ENCODE assay signal across 12 cellular contexts in genomic region chr14:21965042-21965441, GRCh38.
A peak's percentile ranks its signal among the peaks of the same experiment; 100 is the strongest.
DNase-seq lines count a peak whose midpoint lies in the region; TF ChIP-seq lines count a peak whose summit lies in the region.
"Had no signal": no experiment of that assay in that cellular context is flagged by ENCODE, and none has a peak within 500 bp of the region (broad histone marks: within the 10 kb centered on the region; RNA-seq: fewer than 3 reads in every experiment).

No MANE protein-coding gene starts in this region.

- TF ChIP-seq CTCF in sigmoid colon (IDR thresholded peaks at IDR 0.05) (no peak), GM10248 (IDR thresholded peaks at IDR 0.05; ENCODE audit: control extremely low read depth, extremely low read depth, low read depth, missing control alignments) (no peak), adrenal gland (IDR thresholded peaks at IDR 0.05) (no peak)

- no peaks in the 10 kb centered on the region for H3K9me3 Mint-ChIP-seq in CD8-positive, alpha-beta memory T cell

- H3K27me3 ChIP-seq in CD8-positive, alpha-beta memory T cell (ENCODE audit: insufficient read depth, low read length, poor library complexity, severe bottlenecking): no peaks in the 10 kb centered on the region
- H3K27me3 ChIP-seq in sigmoid colon (no peaks in the 10 kb centered on the region), adrenal gland (no peaks in the 10 kb centered on the region)
- H3K27me3 ChIP-seq: brain microvascular endothelial cell had no signal

- no peak overlapping the region for H3K4me3 ChIP-seq in CD8-positive, alpha-beta memory T cell (ENCODE audit: low read length)
- H3K4me3 ChIP-seq in sigmoid colon (no peak overlapping the region), adrenal gland (no peak overlapping the region)

- CTCF ChIA-PET in CD8-positive, alpha-beta memory T cell (lab: Charles Lee): interaction anchor here (0.7 kb wide), 1 partner anchor 605 kb away, joined by 3 read pairs; no protein-coding TSS in a partner anchor
- CTCF ChIA-PET in GM10248 (lab: Yijun Ruan, JAX): interaction anchor here (1.1 kb wide), 1 partner anchor 20 kb away, joined by 3 read pairs; no protein-coding TSS in a partner anchor

- DNase-seq in CD8-positive, alpha-beta memory T cell: peak in 4 of 5 donors; percentile 11 to 67 (median 48)
- peak; percentile 43 to 51 for DNase-seq in activated CD4-positive, alpha-beta T cell treated with anti-CD3 and anti-CD28 coated beads for 4 hours
- DNase-seq in activated T-helper 9 cell treated with anti-CD3 and anti-CD28 coated beads, Interleukin-2, amount 50 U/mL, for 16 hours (ENCODE audit: low read depth): peak; percentile 30
- peak; percentile 30 to 36 for DNase-seq in stimulated activated CD4-positive, alpha-beta T cell treated with anti-CD3 and anti-CD28 coated beads, Interleukin-15, amount 100 ng/mL, for 48 hours (ENCODE audit: low read depth in 2 of 2)
- DNase-seq in sigmoid colon (no peak), NCI-H524 (lab: John Stamatoyannopoulos, UW) (no peak), GM10248 (ENCODE audit: extremely low spot score) (no peak), adrenal gland (no peak)
- DNase-seq: brain microvascular endothelial cell, DMS53, immature natural killer cell, occipital lobe had no signal

- POLR2A ChIA-PET in CD8-positive, alpha-beta memory T cell (lab: Charles Lee): no interaction called here
- POLR2A ChIA-PET in GM10248 (lab: Yijun Ruan, JAX): no interaction called here

- peak overlapping the region in 7 of 8 donors; percentile 30 to 84 (median 71) for H3K27ac Mint-ChIP-seq in CD8-positive, alpha-beta memory T cell
- H3K27ac Mint-ChIP-seq: immature natural killer cell had no signal

- WGBS in sigmoid colon, 2 donors: 72 to 85% methylated on average over 1 of the region's 1 CpG
- 45 to 70% (median 65%) methylated on average over 1 of the region's 1 CpG for WGBS in adrenal gland, 4 donors

- peaks cover 6 to 7% of the 10 kb centered on the region in 2 donors for H3K27me3 Mint-ChIP-seq in CD8-positive, alpha-beta memory T cell

- no peaks in the 10 kb centered on the region for H3K9me3 ChIP-seq in CD8-positive, alpha-beta memory T cell (ENCODE audit: low read length)
- H3K9me3 ChIP-seq in sigmoid colon (no peaks in the 10 kb centered on the region), adrenal gland (replicated peaks in 1 of 3) (no peaks in the 10 kb centered on the region)

- no peaks in the 10 kb centered on the region for H3K36me3 ChIP-seq in CD8-positive, alpha-beta memory T cell (ENCODE audit: insufficient read depth, low read length)
- H3K36me3 ChIP-seq in sigmoid colon (no peaks in the 10 kb centered on the region), adrenal gland (replicated peaks in 1 of 2) (no peaks in the 10 kb centered on the region)
- H3K36me3 ChIP-seq: brain microvascular endothelial cell had no signal

- H3K4me1 Mint-ChIP-seq in CD8-positive, alpha-beta memory T cell: peaks cover 9 to 20% (median 16%) of the 10 kb centered on the region in 3 donors
- H3K4me1 Mint-ChIP-seq: immature natural killer cell had no signal

- intact Hi-C loops in sigmoid colon (cut with DNase I) (no loop called here), adrenal gland (cut with DNase I) (no loop called here)

- no peak for TF ChIP-seq EP300 in sigmoid colon (IDR thresholded peaks at IDR 0.05)

- H3K4me3 Mint-ChIP-seq in CD8-positive, alpha-beta memory T cell: peak overlapping the region; percentile 45 to 76 (median 59)
- H3K4me3 Mint-ChIP-seq: immature natural killer cell had no signal

- peaks cover 0 to under 1% (median 0%) of the 10 kb centered on the region in 3 donors for H3K36me3 Mint-ChIP-seq in CD8-positive, alpha-beta memory T cell
- H3K36me3 Mint-ChIP-seq: immature natural killer cell had no signal

- no peak for TF ChIP-seq POLR2A in sigmoid colon (IDR thresholded peaks at IDR 0.05)
- no peak for TF ChIP-seq POLR2A in adrenal gland (IDR thresholded peaks at IDR 0.05)

- no peaks in the 10 kb centered on the region for H3K4me1 ChIP-seq in CD8-positive, alpha-beta memory T cell (ENCODE audit: insufficient read depth, low read length)
- H3K4me1 ChIP-seq in sigmoid colon: no peaks in the 10 kb centered on the region
- no peaks in the 10 kb centered on the region for H3K4me1 ChIP-seq in adrenal gland (replicated peaks in 1 of 2)

- no peak overlapping the region for H3K27ac ChIP-seq in CD8-positive, alpha-beta memory T cell (ENCODE audit: low read depth, low read length)
- no peak overlapping the region for H3K27ac ChIP-seq in sigmoid colon
- H3K27ac ChIP-seq in adrenal gland: no peak overlapping the region
- H3K27ac ChIP-seq: brain microvascular endothelial cell had no signal

Comparison
In these comparisons a context has a peak if more than half of its experiments do, and no peak if none do; other contexts are left out.
1. DNase-seq: peak in CD8-positive, alpha-beta memory T cell (4 of 5), activated CD4-positive, alpha-beta T cell treated with anti-CD3 and anti-CD28 coated beads for 4 hours (2 of 2), activated T-helper 9 cell treated with anti-CD3 and anti-CD28 coated beads, Interleukin-2, amount 50 U/mL, for 16 hours (single experiment) and stimulated activated CD4-positive, alpha-beta T cell treated with anti-CD3 and anti-CD28 coated beads, Interleukin-15, amount 100 ng/mL, for 48 hours (2 of 2); none in sigmoid colon (single experiment), NCI-H524 (0 of 2), GM10248 (single experiment) and adrenal gland (0 of 7).